ENCODE assay signal across 30 cellular contexts in the genomic region with DNA sequence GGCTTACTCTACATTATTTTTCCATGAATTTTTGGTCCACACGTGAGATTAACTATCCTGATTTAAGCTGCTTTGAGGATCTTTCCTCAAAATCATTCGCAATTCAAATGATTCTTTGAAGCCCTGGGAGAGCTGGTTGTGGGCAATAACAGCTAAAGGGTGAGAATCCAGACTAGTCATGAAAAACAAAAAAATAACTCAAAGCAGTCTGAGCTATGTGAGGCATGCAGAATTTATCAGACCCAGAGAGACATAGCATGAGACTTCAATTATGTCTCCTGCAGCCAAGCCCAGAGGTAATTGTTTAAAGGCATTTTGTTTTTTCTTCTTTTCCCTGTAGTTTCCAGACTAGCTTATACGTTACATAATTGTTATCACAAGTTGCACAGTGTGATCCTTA.
A peak's percentile ranks its signal among the peaks of the same experiment; 100 is the strongest.
DNase-seq lines count a peak whose midpoint lies in the region; ATAC-seq, FAIRE-seq and TF ChIP-seq lines count a peak whose summit lies in the region.
"Had no signal": no experiment of that assay in that cellular context is flagged by ENCODE, and none has a peak within 500 bp of the region (broad histone marks: within the 10 kb centered on the region; RNA-seq: fewer than 3 reads in every experiment).

No MANE protein-coding gene starts in this region.

- DNase-seq in NCI-H82 (lab: John Stamatoyannopoulos, UW) (peak; percentile 44), NCI-H82 treated with DMSO at 0.1 percent for 48 hours (lab: John Stamatoyannopoulos, UW; ENCODE audit: unreplicated experiment) (no peak), astrocyte (ENCODE audit: low read depth) (peak; percentile 54), fibroblast of the aortic adventitia (ENCODE audit: low read depth) (peak; percentile 81), renal cortical epithelial cell (ENCODE audit: low read depth) (peak; percentile 21), upper lobe of right lung (no peak), DMS53 treated with DMSO at 0.1 percent for 48 hours (lab: John Stamatoyannopoulos, UW; ENCODE audit: unreplicated experiment) (no peak), NCI-H1048 (lab: John Stamatoyannopoulos, UW) (no peak)
- DNase-seq: activated CD4-positive, alpha-beta T cell treated with anti-CD3 and anti-CD28 coated beads for 36 hours; activated naive CD4-positive, alpha-beta T cell treated with anti-CD3 and anti-CD28 coated beads, Interleukin-2, amount 50 U/mL, for 16 hours; CD4-positive, alpha-beta T cell; dermis blood vessel endothelial cell; endodermal cell; H9; heart right ventricle; midbrain; naive B cell; NCI-H1417 treated with DMSO at 0.1 percent for 48 hours; NCI-H345; psoas muscle; SHP77; stimulated activated naive CD4-positive, alpha-beta T cell; T-helper 9 cell had no signal

- H3K4me1 Mint-ChIP-seq in astrocyte (ENCODE audit: low read depth, unreplicated experiment) = peaks cover 19% of the 10 kb centered on the region
- H3K4me1 Mint-ChIP-seq: activated CD4-positive, alpha-beta T cell treated with anti-CD3 and anti-CD28 coated beads for 36 hours; activated T-helper 17 cell treated with anti-CD3 and anti-CD28 coated beads, Interleukin-2, amount 50 U/mL, for 72 hours; central memory CD8-positive, alpha-beta T cell; naive B cell had no signal

- no peaks in the 10 kb centered on the region for H3K36me3 Mint-ChIP-seq in astrocyte (ENCODE audit: low read depth, unreplicated experiment)
- H3K36me3 Mint-ChIP-seq: naive B cell had no signal

- no peak overlapping the region for H3K4me3 Mint-ChIP-seq in astrocyte (ENCODE audit: unreplicated experiment)
- H3K4me3 Mint-ChIP-seq: activated CD4-positive, alpha-beta T cell treated with anti-CD3 and anti-CD28 coated beads for 36 hours; activated T-helper 17 cell treated with anti-CD3 and anti-CD28 coated beads, Interleukin-2, amount 50 U/mL, for 72 hours; CD4-positive, alpha-beta T cell; central memory CD8-positive, alpha-beta T cell; endodermal cell; H9; naive B cell had no signal

- no peaks in the 10 kb centered on the region for H3K27me3 ChIP-seq in astrocyte (ENCODE audit: insufficient read depth, low read length)
- H3K27me3 ChIP-seq in upper lobe of right lung = no peaks in the 10 kb centered on the region
- H3K27me3 ChIP-seq: heart right ventricle had no signal

- no peak for TF ChIP-seq CTCF in astrocyte (IDR thresholded peaks at IDR 0.05; ENCODE audit: insufficient read depth, low read depth, low read length)
- no peak for TF ChIP-seq CTCF in fibroblast of the aortic adventitia (IDR thresholded peaks at IDR 0.05; ENCODE audit: insufficient read depth, low read length)
- no peak for TF ChIP-seq CTCF in upper lobe of right lung (IDR thresholded peaks at IDR 0.05)

- ATAC-seq in upper lobe of right lung = no peak
- ATAC-seq: activated CD4-positive, alpha-beta T cell treated with anti-CD3 and anti-CD28 coated beads for 36 hours; activated T-helper 17 cell treated with anti-CD3 and anti-CD28 coated beads, Interleukin-2, amount 50 U/mL, for 72 hours; GM12878; heart right ventricle; Panc1; psoas muscle had no signal

- no peak overlapping the region for H3K9ac ChIP-seq in astrocyte (ENCODE audit: low read length)
- H3K9ac ChIP-seq: KMS-11 had no signal

- no peaks in the 10 kb centered on the region for H3K9me3 ChIP-seq in astrocyte (ENCODE audit: insufficient read depth, low read depth, low read length)
- H3K9me3 ChIP-seq in upper lobe of right lung = no peaks in the 10 kb centered on the region
- H3K9me3 ChIP-seq: heart right ventricle, psoas muscle had no signal

- H3K36me3 ChIP-seq in astrocyte (ENCODE audit: insufficient read depth, low read length) = no peaks in the 10 kb centered on the region
- no peaks in the 10 kb centered on the region for H3K36me3 ChIP-seq in upper lobe of right lung
- H3K36me3 ChIP-seq: heart right ventricle had no signal

- no peaks in the 10 kb centered on the region for H3K9me3 Mint-ChIP-seq in astrocyte (ENCODE audit: unreplicated experiment)
- H3K9me3 Mint-ChIP-seq: endodermal cell, H9 had no signal

- no peak overlapping the region for H3K27ac Mint-ChIP-seq in astrocyte (ENCODE audit: unreplicated experiment)
- H3K27ac Mint-ChIP-seq: activated CD4-positive, alpha-beta T cell treated with anti-CD3 and anti-CD28 coated beads for 36 hours; activated T-helper 17 cell treated with anti-CD3 and anti-CD28 coated beads, Interleukin-2, amount 50 U/mL, for 72 hours; CD4-positive, alpha-beta T cell; endodermal cell; H9; naive B cell had no signal

- H3K4me3 ChIP-seq in astrocyte (ENCODE audit: insufficient read depth, low read depth, low read length) = no peak overlapping the region
- H3K4me3 ChIP-seq in fibroblast of the aortic adventitia (ENCODE audit: low read depth, low read length) = no peak overlapping the region
- no peak overlapping the region for H3K4me3 ChIP-seq in upper lobe of right lung
- H3K4me3 ChIP-seq: GM12878, heart right ventricle, psoas muscle had no signal

- H3K4me1 ChIP-seq in astrocyte (ENCODE audit: insufficient read depth, low read length) = peaks cover 3% of the 10 kb centered on the region
- H3K4me1 ChIP-seq in upper lobe of right lung = no peaks in the 10 kb centered on the region
- H3K4me1 ChIP-seq: heart right ventricle, psoas muscle had no signal

- FAIRE-seq in astrocyte (lab: Jason Lieb, UNC) = no peak
- FAIRE-seq: frontal cortex, GM12878 had no signal

- no peak overlapping the region for H3K4me2 ChIP-seq in astrocyte (ENCODE audit: low read length)
- H3K4me2 ChIP-seq: KMS-11 had no signal

- intact Hi-C loops in upper lobe of right lung (cut with DNase I) = no loop called here

- no peaks in the 10 kb centered on the region for H3K27me3 Mint-ChIP-seq in astrocyte (ENCODE audit: low read depth, unreplicated experiment)
- H3K27me3 Mint-ChIP-seq: activated CD4-positive, alpha-beta T cell treated with anti-CD3 and anti-CD28 coated beads for 36 hours; activated T-helper 17 cell treated with anti-CD3 and anti-CD28 coated beads, Interleukin-2, amount 50 U/mL, for 72 hours; CD4-positive, alpha-beta T cell; central memory CD8-positive, alpha-beta T cell; naive B cell had no signal

- no peaks in the 10 kb centered on the region for H3K79me2 ChIP-seq in astrocyte (ENCODE audit: insufficient read depth, low read length)

- H3K27ac ChIP-seq in astrocyte (ENCODE audit: low read depth, low read length) (no peak overlapping the region), upper lobe of right lung (no peak overlapping the region)
- H3K27ac ChIP-seq: 22Rv1, heart right ventricle, KMS-11, psoas muscle had no signal

- no peak overlapping the region for H2AFZ ChIP-seq in astrocyte (ENCODE audit: low read depth, low read length)

- H4K20me1 ChIP-seq in astrocyte (ENCODE audit: insufficient read depth, low read length) = no peaks in the 10 kb centered on the region

Comparison
In these comparisons a context has a peak if more than half of its experiments do, and no peak if none do; other contexts are left out.
1. DNase-seq: peak in NCI-H82 (single experiment), astrocyte (single experiment), fibroblast of the aortic adventitia (single experiment) and renal cortical epithelial cell (single experiment); none in NCI-H82 treated with DMSO at 0.1 percent for 48 hours (single experiment), upper lobe of right lung (single experiment), DMS53 treated with DMSO at 0.1 percent for 48 hours (single experiment) and NCI-H1048 (single experiment).